In the genomic region with DNA sequence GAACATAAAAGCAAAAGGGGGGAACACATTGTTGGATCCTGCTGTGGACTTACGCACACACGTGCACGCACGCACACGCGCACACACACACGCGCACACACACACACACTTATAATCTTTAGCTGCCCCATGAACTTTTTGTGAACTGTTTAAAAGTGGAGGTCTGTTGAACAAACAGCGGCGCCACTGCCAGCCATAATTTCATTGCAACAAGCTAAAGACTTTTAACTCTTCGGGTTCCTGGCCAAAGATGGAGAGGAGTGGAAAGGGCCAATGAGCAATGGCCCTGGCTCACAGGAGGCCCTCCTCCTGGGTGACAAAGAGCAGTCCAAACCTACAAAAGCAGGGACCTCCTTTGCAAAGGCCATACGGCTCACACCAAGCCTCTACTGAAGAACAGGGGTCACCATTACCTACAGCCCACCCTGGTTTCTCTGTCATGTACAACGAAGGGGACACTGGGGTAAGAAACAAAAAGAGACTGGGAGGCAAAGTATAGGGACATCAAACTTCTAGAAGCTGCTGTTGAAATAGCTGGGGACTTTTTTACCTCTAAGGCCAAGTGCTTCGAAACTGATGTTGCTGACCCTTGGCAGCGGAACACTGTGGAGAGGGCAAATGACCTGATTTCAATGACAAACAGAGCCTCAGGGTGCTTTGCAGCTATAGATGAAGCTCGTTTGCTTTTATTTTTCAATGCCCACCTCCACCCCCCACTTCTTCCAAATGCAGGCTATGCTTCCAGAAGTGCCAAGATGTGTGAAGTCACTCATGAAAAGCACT, we compare ENCODE assay signal across 18 cellular contexts.
"Had no signal": no experiment of that assay in that cellular context is flagged by ENCODE, and none has a peak within 500 bp of the region (broad histone marks: within the 10 kb centered on the region; RNA-seq: fewer than 3 reads in every experiment).

No MANE protein-coding gene starts in this region.

- DNase-seq: activated B cell treated with CpG ODN at 0.5 μM for 24 hours; activated CD4-positive, alpha-beta T cell treated with anti-CD3 and anti-CD28 coated beads for 48 hours; activated CD8-positive, alpha-beta memory T cell treated with anti-CD3 and anti-CD28 coated beads, Interleukin-2, amount 50 U/mL, for 48 hours; activated gamma-delta T cell; activated T-cell treated with anti-CD3 and anti-CD28 coated beads, Interleukin-2, amount 50 U/mL, for 72 hours; amniotic stem cell; cortex of kidney; effector CD8-positive, alpha-beta T cell; foreskin keratinocyte; glutamatergic neuron; ovary had no signal

- H3K27ac ChIP-seq: body of pancreas, foreskin keratinocyte, ovary, thyroid gland had no signal

- H3K36me3 ChIP-seq: ovary, thyroid gland had no signal

- FAIRE-seq: urothelium cell line had no signal

- H3K9me3 Mint-ChIP-seq: activated B cell treated with CpG ODN at 0.5 μM for 24 hours; activated T-cell treated with anti-CD3 and anti-CD28 coated beads, Interleukin-2, amount 50 U/mL, for 72 hours; memory B cell; stimulated activated memory B cell treated with anti-CD40 and anti-IgM and Interleukin-4, amounts not matched to agents 10 μg/mL and 1 μg/mL and 100 μg/mL, for 72 hours; T-helper 1 cell treated with Interleukin-12 subunit alpha and Interleukin-12 subunit beta and Interleukin-4 antibody, amounts not matched to agents 30 μg/mL and 1 μg/mL, for 36 hours had no signal

- H3K36me3 Mint-ChIP-seq: activated naive CD8-positive, alpha-beta T cell had no signal

- H3K27ac Mint-ChIP-seq: activated naive CD8-positive, alpha-beta T cell; activated T-cell treated with anti-CD3 and anti-CD28 coated beads, Interleukin-2, amount 50 U/mL, for 72 hours; memory B cell; stimulated activated memory B cell treated with anti-CD40 and anti-IgM and Interleukin-4, amounts not matched to agents 10 μg/mL and 1 μg/mL and 100 μg/mL, for 72 hours; T-helper 1 cell treated with Interleukin-12 subunit alpha and Interleukin-12 subunit beta and Interleukin-4 antibody, amounts not matched to agents 30 μg/mL and 1 μg/mL, for 36 hours had no signal

- H3K4me3 ChIP-seq: body of pancreas, ovary, thyroid gland had no signal

- H3K27me3 Mint-ChIP-seq: activated B cell treated with CpG ODN at 0.5 μM for 24 hours; activated naive CD8-positive, alpha-beta T cell; memory B cell; stimulated activated memory B cell treated with anti-CD40 and anti-IgM and Interleukin-4, amounts not matched to agents 10 μg/mL and 1 μg/mL and 100 μg/mL, for 72 hours had no signal

- H3K27me3 ChIP-seq: body of pancreas, foreskin keratinocyte, ovary, thyroid gland had no signal

- H3K9me3 ChIP-seq: body of pancreas, ovary, thyroid gland had no signal

- H3K4me3 Mint-ChIP-seq: activated B cell treated with CpG ODN at 0.5 μM for 24 hours; activated naive CD8-positive, alpha-beta T cell; activated T-cell treated with anti-CD3 and anti-CD28 coated beads, Interleukin-2, amount 50 U/mL, for 72 hours; stimulated activated memory B cell treated with anti-CD40 and anti-IgM and Interleukin-4, amounts not matched to agents 10 μg/mL and 1 μg/mL and 100 μg/mL, for 72 hours; T-helper 1 cell treated with Interleukin-12 subunit alpha and Interleukin-12 subunit beta and Interleukin-4 antibody, amounts not matched to agents 30 μg/mL and 1 μg/mL, for 36 hours had no signal

- ATAC-seq: activated T-cell treated with anti-CD3 and anti-CD28 coated beads, Interleukin-2, amount 50 U/mL, for 72 hours; body of pancreas; foreskin keratinocyte; stimulated activated memory B cell treated with anti-CD40 and anti-IgM and Interleukin-4, amounts not matched to agents 10 μg/mL and 1 μg/mL and 100 μg/mL, for 72 hours had no signal

- H3K4me1 ChIP-seq: foreskin keratinocyte had no signal
